ENCODE assay signal across 20 cellular contexts in the genomic region with DNA sequence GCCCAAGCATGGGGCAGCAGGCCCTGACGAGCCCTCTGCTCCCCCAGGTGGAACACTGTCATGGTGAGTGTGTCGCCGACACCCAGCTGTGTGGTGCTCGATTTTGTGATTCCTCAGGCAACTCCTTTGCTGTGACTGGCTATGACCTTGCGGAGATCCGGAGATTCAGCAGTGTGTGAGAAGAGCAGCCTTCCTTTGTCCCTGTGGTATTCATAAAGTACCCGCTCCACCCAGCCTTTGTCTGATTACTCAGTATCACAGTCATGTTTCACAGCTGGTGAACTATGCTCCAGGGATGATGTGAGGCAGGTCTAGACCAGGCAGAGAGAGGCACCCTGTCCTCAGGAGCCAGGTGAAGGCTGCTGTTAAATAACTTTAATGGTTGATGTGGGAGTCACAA. TPM values are rescaled to one million over a fixed set of nuclear protein-coding genes. Genes with fewer than 3 reads are reported as not detected.
DNase-seq lines count a peak whose midpoint lies in the region; ATAC-seq, FAIRE-seq and TF ChIP-seq lines count a peak whose summit lies in the region.
"Had no signal": no experiment of that assay in that cellular context is flagged by ENCODE, and none has a peak within 500 bp of the region (broad histone marks: within the 10 kb centered on the region; RNA-seq: fewer than 3 reads in every experiment).

No MANE protein-coding gene starts in this region.

- ATAC-seq in HepG2 = peak; percentile 1; the same call in 2 of the 3 replicates
- ATAC-seq: T-helper 17 cell had no signal

- TF ChIP-seq POLR2A in breast epithelium (IDR thresholded peaks at IDR 0.05) (no peak), HepG2 (IDR thresholded peaks at IDR 0.05; ENCODE audit: insufficient read depth in 1 of 2, low read depth in 2 of 2, low read length in 2 of 2) (no peak), spleen (IDR thresholded peaks at IDR 0.05) (no peak)

- DNase-seq in MCF 10A (ENCODE audit: unreplicated experiment) (no peak), breast epithelium (ENCODE audit: low spot score in 2 of 2) (no peak), astrocyte (ENCODE audit: low read depth) (no peak), HepG2 (ENCODE audit: low spot score) (peak; percentile 68), spleen (no peak), HEK293T (ENCODE audit: extremely low spot score) (no peak), coronary artery (ENCODE audit: low spot score) (no peak)
- DNase-seq in activated T-cell treated with anti-CD3 and anti-CD28 coated beads, Interleukin-2, amount 50 U/mL, for 48 hours = no peak
- DNase-seq: activated naive CD8-positive, alpha-beta T cell treated with anti-CD3 and anti-CD28 coated beads for 36 hours; brain microvascular endothelial cell; dermis blood vessel endothelial cell; erythroblast; GOT3; MV-4-11; NCI-H2029 treated with DMSO at 0.1 percent for 48 hours; NCI-H446 treated with DMSO at 0.1 percent for 48 hours; T-helper 17 cell had no signal

- peaks cover 28% of the 10 kb centered on the region for H3K4me1 Mint-ChIP-seq in MCF 10A (ENCODE audit: insufficient read depth, unreplicated experiment)
- peaks cover 30% of the 10 kb centered on the region for H3K4me1 Mint-ChIP-seq in astrocyte (ENCODE audit: low read depth, unreplicated experiment)

- H3K4me1 ChIP-seq in breast epithelium (no peaks in the 10 kb centered on the region), astrocyte (ENCODE audit: insufficient read depth, low read length) (peaks cover 30% of the 10 kb centered on the region), HepG2 (ENCODE audit: insufficient read depth, low read length) (peaks cover 89% of the 10 kb centered on the region), spleen (peaks cover 4 to 36% (median 18%) of the 10 kb centered on the region in 6 donors)

- H3K27ac Mint-ChIP-seq in MCF 10A (ENCODE audit: low read depth, unreplicated experiment) (peak overlapping the region; percentile 1), astrocyte (ENCODE audit: unreplicated experiment) (peak overlapping the region; percentile 84)
- H3K27ac Mint-ChIP-seq: activated naive CD8-positive, alpha-beta T cell treated with anti-CD3 and anti-CD28 coated beads for 36 hours; T-helper 17 cell had no signal

- H4K20me1 ChIP-seq in astrocyte (ENCODE audit: insufficient read depth, low read length) = peaks cover 4% of the 10 kb centered on the region
- H4K20me1 ChIP-seq in HepG2 (ENCODE audit: insufficient read depth, low read length) = peaks cover 15% of the 10 kb centered on the region; the same call in 1 of the 2 replicates

- H3K4me3 ChIP-seq in breast epithelium (no peak overlapping the region), astrocyte (ENCODE audit: insufficient read depth, low read depth, low read length) (no peak overlapping the region), HepG2 (replicated peaks in 1 of 3; ENCODE audit: insufficient read depth in 1 of 3, low read depth in 2 of 3, low read length in 3 of 3) (no peak overlapping the region), spleen (no peak overlapping the region), coronary artery (no peak overlapping the region)
- H3K4me3 ChIP-seq: thoracic aorta had no signal

- H3K36me3 ChIP-seq in breast epithelium = no peaks in the 10 kb centered on the region
- H3K36me3 ChIP-seq in astrocyte (ENCODE audit: insufficient read depth, low read length) = peaks cover 18% of the 10 kb centered on the region
- H3K36me3 ChIP-seq in HepG2 (replicated peaks in 1 of 2; ENCODE audit: control insufficient read depth in 1 of 2, insufficient read depth in 2 of 2, low read length in 2 of 2) = peaks cover 28 to 53% of the 10 kb centered on the region in 2 experiments
- H3K36me3 ChIP-seq in spleen = peaks cover 0 to 59% (median 14%) of the 10 kb centered on the region in 6 donors

- peaks cover 72% of the 10 kb centered on the region for H3K36me3 Mint-ChIP-seq in MCF 10A (ENCODE audit: insufficient read depth, unreplicated experiment)
- peaks cover 22% of the 10 kb centered on the region for H3K36me3 Mint-ChIP-seq in astrocyte (ENCODE audit: low read depth, unreplicated experiment)

- BruUV-seq in MCF 10A (replicated peaks; lab: Mats Ljungman, UMichigan) (no TSS peak), HepG2 (replicated peaks; lab: Mats Ljungman, UMichigan) (TSS peak; percentile 14)

- 78% methylated on average over 7 of the region's 7 CpGs for WGBS in HepG2 (ENCODE audit: low lambda C conversion rate)
- 73 to 95% (median 78%) methylated on average over 6 to 7 of the region's 7 CpGs for WGBS in spleen, 5 donors

- TF ChIP-seq RAD21 in HepG2 (CRISPR knock-in tag; IDR thresholded peaks at IDR 0.05) = no peak

- TF ChIP-seq CTCF in MCF 10A (IDR thresholded peaks at IDR 0.05; ENCODE audit: unreplicated experiment) (no peak), breast epithelium (IDR thresholded peaks at IDR 0.05) (no peak), astrocyte (IDR thresholded peaks at IDR 0.05; ENCODE audit: insufficient read depth, low read depth, low read length) (no peak), HepG2 (CRISPR knock-in tag; IDR thresholded peaks at IDR 0.05) (no peak), spleen (IDR thresholded peaks at IDR 0.05 in 8 of 11, conservative IDR thresholded peaks at IDR 0.05 in 3 of 11) (no peak), coronary artery (IDR thresholded peaks at IDR 0.05) (no peak)

- no peak overlapping the region for H3K9ac ChIP-seq in astrocyte (ENCODE audit: low read length)
- H3K9ac ChIP-seq in HepG2 (ENCODE audit: insufficient read depth, low read depth, low read length) = no peak overlapping the region

- CTCF ChIA-PET in MCF 10A (lab: Yijun Ruan, JAX) = no interaction called here
- CTCF ChIA-PET in HepG2 (lab: Yijun Ruan, JAX; ENCODE audit: low intra/inter-chr PET ratio, low total read pairs) = no interaction called here
- CTCF ChIA-PET in HEK293T (lab: Yijun Ruan, JAX) = no interaction called here

- in situ Hi-C loops in HepG2 (cut with HindIII; ENCODE audit: extremely low pct_ligation_motif_present, low pct_unique_long_range_greater_than_20kb) = no loop called here

- no peaks in the 10 kb centered on the region for H3K27me3 ChIP-seq in breast epithelium
- H3K27me3 ChIP-seq in astrocyte (ENCODE audit: insufficient read depth, low read length) = no peaks in the 10 kb centered on the region
- no peaks in the 10 kb centered on the region; a peak in 1 of 5 replicates for H3K27me3 ChIP-seq in HepG2 (ENCODE audit: control insufficient read depth in 1 of 2, insufficient read depth in 2 of 2, low read length in 2 of 2)
- H3K27me3 ChIP-seq in spleen (replicated peaks in 1 of 7) = no peaks in the 10 kb centered on the region
- H3K27me3 ChIP-seq: brain microvascular endothelial cell had no signal

- no peak for FAIRE-seq in astrocyte (lab: Jason Lieb, UNC)
- FAIRE-seq in HepG2 (lab: Jason Lieb, UNC) = no peak
- FAIRE-seq: A204.1 had no signal

- H3K79me2 ChIP-seq in astrocyte (ENCODE audit: insufficient read depth, low read length) = no peaks in the 10 kb centered on the region
- H3K79me2 ChIP-seq in HepG2 (ENCODE audit: insufficient read depth, low read length) = no peaks in the 10 kb centered on the region

- H2AFZ ChIP-seq in astrocyte (ENCODE audit: low read depth, low read length) = no peak overlapping the region
- H2AFZ ChIP-seq in HepG2 (ENCODE audit: low read length) = no peak overlapping the region

- no peaks in the 10 kb centered on the region for H3K9me3 ChIP-seq in breast epithelium
- no peaks in the 10 kb centered on the region for H3K9me3 ChIP-seq in astrocyte (ENCODE audit: insufficient read depth, low read depth, low read length)
- H3K9me3 ChIP-seq in HepG2 (ENCODE audit: low read length) = no peaks in the 10 kb centered on the region
- no peaks in the 10 kb centered on the region for H3K9me3 ChIP-seq in spleen
- H3K9me3 ChIP-seq: thoracic aorta had no signal

- POLR2A ChIA-PET in MCF 10A (lab: Yijun Ruan, JAX) (interaction anchor here (0.6 to 4.8 kb wide), 5 partner anchors 11 to 39 kb away, joined by 3 to 38 read pairs (median 7); a partner anchor contains a TSS), HepG2 (lab: Yijun Ruan, JAX) (interaction anchor here (0.5 to 9.5 kb wide), 11 partner anchors 10 to 76 kb away, joined by 3 to 272 read pairs (median 4); a partner anchor contains a TSS), HEK293T (lab: Yijun Ruan, JAX) (interaction anchor here (1.0 to 2.0 kb wide), 3 partner anchors 15 to 33 kb away, joined by 4 to 7 read pairs (median 5); a partner anchor contains a TSS)

- no peaks in the 10 kb centered on the region for H3K9me3 Mint-ChIP-seq in MCF 10A (ENCODE audit: unreplicated experiment)
- H3K9me3 Mint-ChIP-seq in astrocyte (ENCODE audit: unreplicated experiment) = no peaks in the 10 kb centered on the region
- H3K9me3 Mint-ChIP-seq: activated naive CD8-positive, alpha-beta T cell treated with anti-CD3 and anti-CD28 coated beads for 36 hours had no signal

- no peak overlapping the region for H3K4me2 ChIP-seq in astrocyte (ENCODE audit: low read length)
- no peak overlapping the region for H3K4me2 ChIP-seq in HepG2 (ENCODE audit: low read depth, low read length)

- H3K27ac ChIP-seq in breast epithelium (no peak overlapping the region), astrocyte (ENCODE audit: low read depth, low read length) (no peak overlapping the region), HepG2 (ENCODE audit: extremely low read length, insufficient read depth, low read length) (peak overlapping the region; percentile 6), spleen (peak overlapping the region in 5 of 8 donors; percentile 7 to 64 (median 39)), coronary artery (no peak overlapping the region)
- H3K27ac ChIP-seq: brain microvascular endothelial cell, C4-2B, thoracic aorta had no signal

- TF ChIP-seq EP300 in HepG2 (IDR thresholded peaks at IDR 0.05; ENCODE audit: low read depth in 2 of 2, low read length in 2 of 2) (no peak), HepG2 (CRISPR knock-in tag; IDR thresholded peaks at IDR 0.05; ENCODE audit: borderline replicate concordance) (no peak)

- H3K27me3 Mint-ChIP-seq in MCF 10A (ENCODE audit: insufficient read depth, unreplicated experiment) (no peaks in the 10 kb centered on the region), astrocyte (ENCODE audit: low read depth, unreplicated experiment) (no peaks in the 10 kb centered on the region)
- H3K27me3 Mint-ChIP-seq: activated naive CD8-positive, alpha-beta T cell treated with anti-CD3 and anti-CD28 coated beads for 36 hours; T-helper 17 cell had no signal

- intact Hi-C loops in MCF 10A (cut with micrococcal nuclease) (no loop called here), breast epithelium (cut with DNase I; ENCODE audit: low total_unique reads) (no loop called here), HepG2 (cut with micrococcal nuclease; ENCODE audit: unreplicated experiment) (loop anchor here (1.0 to 2.0 kb wide), 2 partner anchors 17 to 39 kb away; a partner anchor contains a TSS), spleen (cut with DNase I; ENCODE audit: low total_unique reads) (no loop called here)

- H3K4me3 Mint-ChIP-seq in MCF 10A (ENCODE audit: unreplicated experiment) (no peak overlapping the region), astrocyte (ENCODE audit: unreplicated experiment) (no peak overlapping the region)
- H3K4me3 Mint-ChIP-seq: activated naive CD8-positive, alpha-beta T cell treated with anti-CD3 and anti-CD28 coated beads for 36 hours; T-helper 17 cell had no signal

RNA-seq across cellular contexts. Expression of a gene that starts 4.0 kb away (rescaled TPM):
- 16.4 and 19.9 TPM in 2 replicates for total RNA-seq in MCF 10A (2022)
- total RNA-seq in breast epithelium = 10 to 100 TPM in 1 of 3 donors, 1 to 10 TPM in 2; 6.7 to 13.1 (median 9.4) TPM
- 14.8 and 17.5 TPM in 2 replicates for total RNA-seq in astrocyte
- total RNA-seq in HepG2 (2016; rRNA removed; fragmentation: Illumina TruSeq; extraction: Trizol) = 1.3 and 2.0 TPM in 2 replicates
- 1.5 TPM in 2 replicates for total RNA-seq in HepG2 (2016; cell fraction: cytosol; rRNA removed; fragmentation: Illumina TruSeq; extraction: Trizol; ENCODE audit: low read depth)
- total RNA-seq in HepG2 (2016; cell fraction: insoluble cytoplasmic fraction; rRNA removed; fragmentation: Illumina TruSeq; extraction: Trizol) = 1.4 and 1.6 TPM in 2 replicates
- total RNA-seq in HepG2 (2016; cell fraction: membrane; rRNA removed; fragmentation: Illumina TruSeq; extraction: Trizol) = 1.1 and 1.4 TPM in 2 replicates
- total RNA-seq in HepG2 (2016; cell fraction: nucleus; rRNA removed; fragmentation: Illumina TruSeq; extraction: Trizol) = 0.66 and 2.7 TPM in 2 replicates
- 12.4 and 17.3 TPM in 2 replicates for polyA plus RNA-seq in HepG2 (2011; rRNA removed)
- 12.3 and 28.2 TPM in 2 replicates for polyA plus RNA-seq in HepG2 (2011; cell fraction: cytosol; rRNA removed)
- 15.9 and 19.2 TPM in 2 replicates for polyA plus RNA-seq in HepG2 (2011; cell fraction: nucleus; rRNA removed)
- 12.9 and 25.5 TPM in 2 replicates for polyA plus RNA-seq in HepG2 (2012)
- polyA plus RNA-seq in HepG2 (2016; cell fraction: cytosol; fragmentation: Illumina TruSeq; extraction: Trizol; ENCODE audit: low read depth) = 1.2 and 1.3 TPM in 2 replicates
- 1.2 TPM in 2 replicates for polyA plus RNA-seq in HepG2 (2016; cell fraction: insoluble cytoplasmic fraction; fragmentation: Illumina TruSeq; extraction: Trizol; ENCODE audit: low read depth)
- 0.55 and 1.1 TPM in 2 replicates for polyA plus RNA-seq in HepG2 (2016; cell fraction: membrane; fragmentation: Illumina TruSeq; extraction: Trizol; ENCODE audit: low read depth)
- polyA plus RNA-seq in HepG2 (2016; cell fraction: nucleus; fragmentation: Illumina TruSeq; extraction: Trizol; ENCODE audit: insufficient read depth, low read depth) = 1.7 and 1.8 TPM in 2 replicates
- 40.5 and 150 TPM in 2 replicates for polyA minus RNA-seq in HepG2 (2011; rRNA and poly(A)+ RNA removed; ENCODE audit: low replicate concordance)
- polyA minus RNA-seq in HepG2 (2011; cell fraction: cytosol; rRNA and poly(A)+ RNA removed) = 4.6 and 10.5 TPM in 2 replicates
- polyA minus RNA-seq in HepG2 (2011; cell fraction: nucleus; rRNA and poly(A)+ RNA removed) = 2.7 and 4.5 TPM in 2 replicates
- total RNA-seq in spleen = 10 to 100 TPM; 15.1 to 24.3 (median 17.9) TPM
- 10 to 100 TPM; 23.7 to 26.0 (median 24.4) TPM for polyA plus RNA-seq in spleen

RNA-seq across cellular contexts. Expression of a gene that starts 4.1 kb away (rescaled TPM):
- total RNA-seq in MCF 10A (2022) = 4.3 and 5.6 TPM in 2 replicates
- 1 to 10 TPM in 2 of 3 donors, under 1 TPM in 1; 0.64 to 1.6 (median 1.3) TPM for total RNA-seq in breast epithelium
- 2.1 and 2.5 TPM in 2 replicates for total RNA-seq in astrocyte
- 0.13 and 0.15 TPM in 2 replicates for total RNA-seq in HepG2 (2016; rRNA removed; fragmentation: Illumina TruSeq; extraction: Trizol)
- total RNA-seq in HepG2 (2016; cell fraction: cytosol; rRNA removed; fragmentation: Illumina TruSeq; extraction: Trizol; ENCODE audit: low read depth) = not detected in 2 replicates
- 0.09 TPM in 1 of 2 replicates, not detected in the other for total RNA-seq in HepG2 (2016; cell fraction: insoluble cytoplasmic fraction; rRNA removed; fragmentation: Illumina TruSeq; extraction: Trizol)
- not detected in 2 replicates for total RNA-seq in HepG2 (2016; cell fraction: membrane; rRNA removed; fragmentation: Illumina TruSeq; extraction: Trizol)
- 0.16 TPM in 1 of 2 replicates, not detected in the other for total RNA-seq in HepG2 (2016; cell fraction: nucleus; rRNA removed; fragmentation: Illumina TruSeq; extraction: Trizol)
- polyA plus RNA-seq in HepG2 (2011; rRNA removed) = 0.05 and 0.17 TPM in 2 replicates
- 0.12 and 0.13 TPM in 2 replicates for polyA plus RNA-seq in HepG2 (2011; cell fraction: cytosol; rRNA removed)
- 0.21 TPM in 2 replicates for polyA plus RNA-seq in HepG2 (2011; cell fraction: nucleus; rRNA removed)
- 0.13 TPM in 1 of 2 replicates, not detected in the other for polyA plus RNA-seq in HepG2 (2012)
- polyA plus RNA-seq in HepG2 (2016; cell fraction: cytosol; fragmentation: Illumina TruSeq; extraction: Trizol; ENCODE audit: low read depth) = not detected in 2 replicates
- 0.16 TPM in 1 of 2 replicates, not detected in the other for polyA plus RNA-seq in HepG2 (2016; cell fraction: insoluble cytoplasmic fraction; fragmentation: Illumina TruSeq; extraction: Trizol; ENCODE audit: low read depth)
- polyA plus RNA-seq in HepG2 (2016; cell fraction: membrane; fragmentation: Illumina TruSeq; extraction: Trizol; ENCODE audit: low read depth) = 0.24 and 0.29 TPM in 2 replicates
- 0.35 TPM in 1 of 2 replicates, not detected in the other for polyA plus RNA-seq in HepG2 (2016; cell fraction: nucleus; fragmentation: Illumina TruSeq; extraction: Trizol; ENCODE audit: insufficient read depth, low read depth)
- polyA minus RNA-seq in HepG2 (2011; rRNA and poly(A)+ RNA removed; ENCODE audit: low replicate concordance) = 0.49 and 0.58 TPM in 2 replicates
- polyA minus RNA-seq in HepG2 (2011; cell fraction: cytosol; rRNA and poly(A)+ RNA removed) = not detected in 2 replicates
- not detected in 2 replicates for polyA minus RNA-seq in HepG2 (2011; cell fraction: nucleus; rRNA and poly(A)+ RNA removed)
- 1 to 10 TPM; 1.7 to 4.0 (median 2.8) TPM for total RNA-seq in spleen
- polyA plus RNA-seq in spleen = 1 to 10 TPM; 3.2 to 5.7 (median 5.1) TPM

RNA-seq across cellular contexts. Expression of a gene that starts 16.2 kb away (rescaled TPM):
- total RNA-seq in MCF 10A (2022) (49.1 and 63.0 TPM in 2 replicates), breast epithelium (10 to 100 TPM in 2 of 3 donors, 1 to 10 TPM in 1; 9.3 to 49.9 (median 36.7) TPM), astrocyte (41.6 and 44.4 TPM in 2 replicates), HepG2 (2016; rRNA removed; fragmentation: Illumina TruSeq; extraction: Trizol) (107 and 159 TPM in 2 replicates), spleen (10 to 100 TPM in 3 of 7 donors, 1 to 10 TPM in 4; 5.0 to 11.1 (median 9.8) TPM)
- total RNA-seq in HepG2 (2016; cell fraction: cytosol; rRNA removed; fragmentation: Illumina TruSeq; extraction: Trizol; ENCODE audit: low read depth) = 32.3 and 32.8 TPM in 2 replicates
- total RNA-seq in HepG2 (2016; cell fraction: insoluble cytoplasmic fraction; rRNA removed; fragmentation: Illumina TruSeq; extraction: Trizol) = 92.8 and 167 TPM in 2 replicates
- 71.3 and 83.2 TPM in 2 replicates for total RNA-seq in HepG2 (2016; cell fraction: membrane; rRNA removed; fragmentation: Illumina TruSeq; extraction: Trizol)
- total RNA-seq in HepG2 (2016; cell fraction: nucleus; rRNA removed; fragmentation: Illumina TruSeq; extraction: Trizol) = 134 and 147 TPM in 2 replicates
- polyA plus RNA-seq in HepG2 (2011; rRNA removed) (166 and 187 TPM in 2 replicates), spleen (1 to 10 TPM; 3.2 to 6.9 (median 3.4) TPM)
- polyA plus RNA-seq in HepG2 (2011; cell fraction: cytosol; rRNA removed) = 105 and 146 TPM in 2 replicates
- 693 and 745 TPM in 2 replicates for polyA plus RNA-seq in HepG2 (2011; cell fraction: nucleus; rRNA removed)
- 111 and 123 TPM in 2 replicates for polyA plus RNA-seq in HepG2 (2012)
- polyA plus RNA-seq in HepG2 (2016; cell fraction: cytosol; fragmentation: Illumina TruSeq; extraction: Trizol; ENCODE audit: low read depth) = 19.8 and 20.3 TPM in 2 replicates
- polyA plus RNA-seq in HepG2 (2016; cell fraction: insoluble cytoplasmic fraction; fragmentation: Illumina TruSeq; extraction: Trizol; ENCODE audit: low read depth) = 106 and 117 TPM in 2 replicates
- polyA plus RNA-seq in HepG2 (2016; cell fraction: membrane; fragmentation: Illumina TruSeq; extraction: Trizol; ENCODE audit: low read depth) = 48.0 and 54.9 TPM in 2 replicates
- polyA plus RNA-seq in HepG2 (2016; cell fraction: nucleus; fragmentation: Illumina TruSeq; extraction: Trizol; ENCODE audit: insufficient read depth, low read depth) = 311 and 321 TPM in 2 replicates
- 14.0 and 202 TPM in 2 replicates for polyA minus RNA-seq in HepG2 (2011; rRNA and poly(A)+ RNA removed; ENCODE audit: low replicate concordance)
- polyA minus RNA-seq in HepG2 (2011; cell fraction: cytosol; rRNA and poly(A)+ RNA removed) = 51.2 and 66.4 TPM in 2 replicates
- 211 and 223 TPM in 2 replicates for polyA minus RNA-seq in HepG2 (2011; cell fraction: nucleus; rRNA and poly(A)+ RNA removed)

RNA-seq across cellular contexts. Expression of a gene that starts 29.4 kb away (rescaled TPM):
- 34.6 and 36.0 TPM in 2 replicates for total RNA-seq in MCF 10A (2022)
- total RNA-seq in breast epithelium = 10 to 100 TPM; 12.6 to 26.2 (median 24.4) TPM
- 19.2 and 23.2 TPM in 2 replicates for total RNA-seq in astrocyte
- 10.0 and 14.5 TPM in 2 replicates for total RNA-seq in HepG2 (2016; rRNA removed; fragmentation: Illumina TruSeq; extraction: Trizol)
- 5.0 and 7.0 TPM in 2 replicates for total RNA-seq in HepG2 (2016; cell fraction: cytosol; rRNA removed; fragmentation: Illumina TruSeq; extraction: Trizol; ENCODE audit: low read depth)
- 8.7 and 16.5 TPM in 2 replicates for total RNA-seq in HepG2 (2016; cell fraction: insoluble cytoplasmic fraction; rRNA removed; fragmentation: Illumina TruSeq; extraction: Trizol)
- total RNA-seq in HepG2 (2016; cell fraction: membrane; rRNA removed; fragmentation: Illumina TruSeq; extraction: Trizol) = 9.3 and 10.1 TPM in 2 replicates
- 12.6 and 17.1 TPM in 2 replicates for total RNA-seq in HepG2 (2016; cell fraction: nucleus; rRNA removed; fragmentation: Illumina TruSeq; extraction: Trizol)
- 6.2 and 7.9 TPM in 2 replicates for polyA plus RNA-seq in HepG2 (2011; rRNA removed)
- 4.5 and 4.9 TPM in 2 replicates for polyA plus RNA-seq in HepG2 (2011; cell fraction: cytosol; rRNA removed)
- 63.6 and 70.4 TPM in 2 replicates for polyA plus RNA-seq in HepG2 (2011; cell fraction: nucleus; rRNA removed)
- polyA plus RNA-seq in HepG2 (2012) = 13.1 and 14.4 TPM in 2 replicates
- polyA plus RNA-seq in HepG2 (2016; cell fraction: cytosol; fragmentation: Illumina TruSeq; extraction: Trizol; ENCODE audit: low read depth) = 4.5 and 5.4 TPM in 2 replicates
- polyA plus RNA-seq in HepG2 (2016; cell fraction: insoluble cytoplasmic fraction; fragmentation: Illumina TruSeq; extraction: Trizol; ENCODE audit: low read depth) = 15.4 and 15.7 TPM in 2 replicates
- 10.1 and 13.1 TPM in 2 replicates for polyA plus RNA-seq in HepG2 (2016; cell fraction: membrane; fragmentation: Illumina TruSeq; extraction: Trizol; ENCODE audit: low read depth)
- 30.3 and 40.1 TPM in 2 replicates for polyA plus RNA-seq in HepG2 (2016; cell fraction: nucleus; fragmentation: Illumina TruSeq; extraction: Trizol; ENCODE audit: insufficient read depth, low read depth)
- 2.5 and 7.3 TPM in 2 replicates for polyA minus RNA-seq in HepG2 (2011; rRNA and poly(A)+ RNA removed; ENCODE audit: low replicate concordance)
- polyA minus RNA-seq in HepG2 (2011; cell fraction: cytosol; rRNA and poly(A)+ RNA removed) = 1.3 TPM in 1 of 2 replicates, not detected in the other
- 14.5 and 22.5 TPM in 2 replicates for polyA minus RNA-seq in HepG2 (2011; cell fraction: nucleus; rRNA and poly(A)+ RNA removed)
- total RNA-seq in spleen = 10 to 100 TPM in 6 of 7 donors, 1 to 10 TPM in 1; 9.0 to 42.9 (median 28.6) TPM
- 10 to 100 TPM; 36.7 to 50.3 (median 43.7) TPM for polyA plus RNA-seq in spleen

RNA-seq across cellular contexts. Expression of a gene that starts 32.7 kb away (rescaled TPM):
- total RNA-seq in MCF 10A (2022) (45.7 and 46.5 TPM in 2 replicates), breast epithelium (10 to 100 TPM; 58.0 to 70.0 (median 61.9) TPM), astrocyte (56.4 and 58.3 TPM in 2 replicates), HepG2 (2016; rRNA removed; fragmentation: Illumina TruSeq; extraction: Trizol) (26.5 and 38.8 TPM in 2 replicates), spleen (10 to 100 TPM; 39.5 to 80.7 (median 58.5) TPM)
- 50.0 and 58.3 TPM in 2 replicates for total RNA-seq in HepG2 (2016; cell fraction: cytosol; rRNA removed; fragmentation: Illumina TruSeq; extraction: Trizol; ENCODE audit: low read depth)
- 27.8 and 36.5 TPM in 2 replicates for total RNA-seq in HepG2 (2016; cell fraction: insoluble cytoplasmic fraction; rRNA removed; fragmentation: Illumina TruSeq; extraction: Trizol)
- 61.3 and 76.9 TPM in 2 replicates for total RNA-seq in HepG2 (2016; cell fraction: membrane; rRNA removed; fragmentation: Illumina TruSeq; extraction: Trizol)
- total RNA-seq in HepG2 (2016; cell fraction: nucleus; rRNA removed; fragmentation: Illumina TruSeq; extraction: Trizol) = 25.9 and 29.1 TPM in 2 replicates
- polyA plus RNA-seq in HepG2 (2011; rRNA removed) (85.7 and 107 TPM in 2 replicates), spleen (10 to 100 TPM; 64.7 to 84.2 (median 78.8) TPM)
- 77.8 and 109 TPM in 2 replicates for polyA plus RNA-seq in HepG2 (2011; cell fraction: cytosol; rRNA removed)
- 406 and 434 TPM in 2 replicates for polyA plus RNA-seq in HepG2 (2011; cell fraction: nucleus; rRNA removed)
- 45.0 and 50.3 TPM in 2 replicates for polyA plus RNA-seq in HepG2 (2012)
- polyA plus RNA-seq in HepG2 (2016; cell fraction: cytosol; fragmentation: Illumina TruSeq; extraction: Trizol; ENCODE audit: low read depth) = 82.9 and 90.6 TPM in 2 replicates
- 41.4 and 46.0 TPM in 2 replicates for polyA plus RNA-seq in HepG2 (2016; cell fraction: insoluble cytoplasmic fraction; fragmentation: Illumina TruSeq; extraction: Trizol; ENCODE audit: low read depth)
- 87.2 and 99.7 TPM in 2 replicates for polyA plus RNA-seq in HepG2 (2016; cell fraction: membrane; fragmentation: Illumina TruSeq; extraction: Trizol; ENCODE audit: low read depth)
- 71.0 and 71.7 TPM in 2 replicates for polyA plus RNA-seq in HepG2 (2016; cell fraction: nucleus; fragmentation: Illumina TruSeq; extraction: Trizol; ENCODE audit: insufficient read depth, low read depth)
- 54.1 and 96.5 TPM in 2 replicates for polyA minus RNA-seq in HepG2 (2011; rRNA and poly(A)+ RNA removed; ENCODE audit: low replicate concordance)
- 9.6 and 9.8 TPM in 2 replicates for polyA minus RNA-seq in HepG2 (2011; cell fraction: cytosol; rRNA and poly(A)+ RNA removed)
- polyA minus RNA-seq in HepG2 (2011; cell fraction: nucleus; rRNA and poly(A)+ RNA removed) = 29.4 and 41.2 TPM in 2 replicates

Comparison
In these comparisons a context has a peak if more than half of its experiments do, and no peak if none do; other contexts are left out.
1. H3K27ac ChIP-seq: peak in HepG2 (single experiment) and spleen (5 of 8); none in breast epithelium (0 of 2), astrocyte (single experiment) and coronary artery (0 of 2).